8 cellular contexts compared by ENCODE assay signal in the genomic region with DNA sequence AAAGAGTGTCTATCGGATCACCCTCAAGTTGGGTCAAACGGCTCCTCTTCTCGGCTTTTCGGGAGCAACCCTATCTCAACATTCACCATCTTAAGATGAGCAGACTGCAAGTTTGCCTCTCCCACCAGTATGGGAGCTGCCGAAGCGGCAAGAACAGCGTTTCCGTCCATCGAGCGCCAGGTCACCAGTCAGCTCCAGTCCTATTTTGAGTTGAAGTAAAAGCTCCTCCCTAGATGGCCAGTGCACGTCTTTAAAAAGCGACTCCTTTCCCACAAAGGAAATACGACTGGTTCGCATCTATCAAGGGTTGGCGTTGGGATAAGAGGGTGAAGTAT. TPM values are rescaled to one million over a fixed set of nuclear protein-coding genes. Genes with fewer than 3 reads are reported as not detected.
DNase-seq lines count a peak whose midpoint lies in the region; ATAC-seq and TF ChIP-seq lines count a peak whose summit lies in the region.

No MANE protein-coding gene starts in this region.

- intact Hi-C loops in colonic mucosa (cut with DNase I) = no loop called here

- H3K9ac ChIP-seq in colonic mucosa (ENCODE audit: low read depth in 2 of 2, low read length in 2 of 2) = peak overlapping the region; percentile 61 to 73

- peak overlapping the region; percentile 98 for H3K4me3 Mint-ChIP-seq in activated naive CD4-positive, alpha-beta T cell treated with anti-CD3 and anti-CD28 coated beads, Interleukin-2, amount 50 U/mL, for 24 hours

- H3K9me3 Mint-ChIP-seq in activated naive CD4-positive, alpha-beta T cell treated with anti-CD3 and anti-CD28 coated beads, Interleukin-2, amount 50 U/mL, for 24 hours = no peaks in the 10 kb centered on the region

- TF ChIP-seq CTCF in Peyer's patch (IDR thresholded peaks at IDR 0.05) = no peak
- no peak for TF ChIP-seq CTCF in colonic mucosa (IDR thresholded peaks at IDR 0.05)

- H3K4me1 Mint-ChIP-seq in activated naive CD4-positive, alpha-beta T cell treated with anti-CD3 and anti-CD28 coated beads, Interleukin-2, amount 50 U/mL, for 24 hours = peaks cover 33% of the 10 kb centered on the region

- H3K27me3 ChIP-seq in Peyer's patch (no peaks in the 10 kb centered on the region), colonic mucosa (no peaks in the 10 kb centered on the region), mononuclear cell (ENCODE audit: insufficient read depth, low read length) (no peaks in the 10 kb centered on the region)

- H3K4me3 ChIP-seq in Peyer's patch (peak overlapping the region; percentile 71 to 98 (median 72)), colonic mucosa (peak overlapping the region; percentile 65), mononuclear cell (ENCODE audit: low read length) (peak overlapping the region; percentile 76)

- H3K36me3 ChIP-seq in Peyer's patch (no peaks in the 10 kb centered on the region), colonic mucosa (no peaks in the 10 kb centered on the region)

- peaks cover 4 to 20% (median 5%) of the 10 kb centered on the region in 4 donors for H3K4me1 ChIP-seq in Peyer's patch
- no peaks in the 10 kb centered on the region for H3K4me1 ChIP-seq in colonic mucosa
- H3K4me1 ChIP-seq in mononuclear cell (ENCODE audit: insufficient read depth, low read length) = peaks cover 24% of the 10 kb centered on the region

- peak overlapping the region; percentile 80 to 94 (median 83) for H3K27ac ChIP-seq in Peyer's patch
- H3K27ac ChIP-seq in colonic mucosa = peak overlapping the region; percentile 78

- ATAC-seq in HG02870 (IDR thresholded peaks at IDR 0.05; ENCODE audit: unreplicated experiment) = peak; percentile 68

- no peak for TF ChIP-seq POLR2A in Peyer's patch (IDR thresholded peaks at IDR 0.05)

- H3K27me3 Mint-ChIP-seq in activated naive CD4-positive, alpha-beta T cell treated with anti-CD3 and anti-CD28 coated beads, Interleukin-2, amount 50 U/mL, for 24 hours = peaks cover 2% of the 10 kb centered on the region

- DNase-seq in activated naive CD4-positive, alpha-beta T cell (lab: John Stamatoyannopoulos, UW) = no peak
- DNase-seq in Peyer's patch = no peak
- DNase-seq in colonic mucosa = no peak
- no peak for DNase-seq in RKO (ENCODE audit: low spot score)
- DNase-seq in NCI-H1092 (lab: John Stamatoyannopoulos, UW) = no peak

- H3K36me3 Mint-ChIP-seq in activated naive CD4-positive, alpha-beta T cell treated with anti-CD3 and anti-CD28 coated beads, Interleukin-2, amount 50 U/mL, for 24 hours = peaks cover 6% of the 10 kb centered on the region

- H3K27ac Mint-ChIP-seq in activated naive CD4-positive, alpha-beta T cell treated with anti-CD3 and anti-CD28 coated beads, Interleukin-2, amount 50 U/mL, for 24 hours = peak overlapping the region; percentile 97

- H3K9me3 ChIP-seq in Peyer's patch (no peaks in the 10 kb centered on the region), colonic mucosa (no peaks in the 10 kb centered on the region), mononuclear cell (ENCODE audit: low read depth, low read length) (no peaks in the 10 kb centered on the region)

RNA-seq across cellular contexts. Expression of a gene that starts 0.4 kb away (rescaled TPM):
- total RNA-seq in Peyer's patch (100 to 1,000 TPM in 1 of 4 donors, 10 to 100 TPM in 3; 67.4 to 138 (median 78.8) TPM), colonic mucosa (10 to 100 TPM; 59.4 to 70.2 TPM), mononuclear cell (236 TPM)

RNA-seq across cellular contexts. Expression of a gene that starts 37.5 kb away (rescaled TPM):
- not detected for total RNA-seq in Peyer's patch
- total RNA-seq in colonic mucosa = not detected
- total RNA-seq in mononuclear cell = not detected
